Comparison of ENCODE assay signal across 27 cellular contexts in the genomic region with DNA sequence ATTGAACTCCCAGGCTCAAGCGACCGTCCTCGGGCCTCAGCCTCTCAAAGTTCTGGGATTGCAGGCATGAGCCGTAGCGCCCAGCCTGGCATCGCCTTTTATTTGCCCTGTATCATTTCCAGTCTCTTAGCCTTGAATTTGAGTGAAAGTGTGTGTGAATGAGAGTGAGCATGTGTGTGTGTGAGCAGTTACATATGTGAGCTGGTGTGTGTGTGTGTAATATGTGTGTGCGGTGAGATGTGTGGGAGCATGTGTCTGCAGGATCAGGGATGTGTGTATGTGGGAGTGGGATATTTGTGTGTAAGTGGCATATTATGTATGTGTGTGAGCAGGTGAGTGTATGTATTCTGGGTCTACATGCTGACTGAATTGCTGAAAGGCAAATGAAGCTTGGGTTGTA.
"Had no signal": no experiment of that assay in that cellular context is flagged by ENCODE, and none has a peak within 500 bp of the region (broad histone marks: within the 10 kb centered on the region; RNA-seq: fewer than 3 reads in every experiment).

No MANE protein-coding gene starts in this region.

- DNase-seq: cerebellar nuclear complex; cortex of kidney; dorsolateral prefrontal cortex; effector CD4-positive, alpha-beta T cell; endodermal cell; foreskin fibroblast; heart left ventricle; left cardiac atrium; left lung; mesenchymal stem cell; naive thymus-derived CD4-positive, alpha-beta T cell; occipital lobe; right lobe of liver; small intestine; stimulated activated CD4-positive, alpha-beta T cell treated with anti-CD3 and anti-CD28 coated beads, Interleukin-15, amount 100 ng/mL, for 24 hours; stimulated activated CD4-positive, alpha-beta T cell treated with anti-CD3 and anti-CD28 coated beads, Interleukin-2, amount 100 ng/mL, for 48 hours; stimulated activated naive B cell treated with anti-CD40 and anti-IgM and Interleukin-4, amounts not matched to agents 10 μg/mL and 1 μg/mL and 100 μg/mL, for 72 hours had no signal

- H3K9me3 Mint-ChIP-seq: endodermal cell; mesothelial cell of epicardium; nephron; stimulated activated naive B cell treated with anti-CD40 and anti-IgM and Interleukin-4, amounts not matched to agents 10 μg/mL and 1 μg/mL and 100 μg/mL, for 72 hours; stimulated activated naive CD8-positive, alpha-beta T cell treated with anti-CD3 and anti-CD28 coated beads, Interleukin-15, Interleukin-2, amounts not matched to agents 100 ng/mL and 50 ng/mL, for 24 hours had no signal

- H3K27ac Mint-ChIP-seq: endodermal cell; mesothelial cell of epicardium; nephron; stimulated activated naive B cell treated with anti-CD40 and anti-IgM and Interleukin-4, amounts not matched to agents 10 μg/mL and 1 μg/mL and 100 μg/mL, for 72 hours; stimulated activated naive CD8-positive, alpha-beta T cell treated with anti-CD3 and anti-CD28 coated beads, Interleukin-15, Interleukin-2, amounts not matched to agents 100 ng/mL and 50 ng/mL, for 24 hours had no signal

- H3K27me3 ChIP-seq: dorsolateral prefrontal cortex, gastroesophageal sphincter, heart left ventricle, hepatocyte, pancreas, right lobe of liver, tibial nerve had no signal

- H3K9me3 ChIP-seq: gastroesophageal sphincter, heart left ventricle, left lung, pancreas, right lobe of liver, thoracic aorta, tibial nerve had no signal

- H3K27ac ChIP-seq: epithelial cell of prostate, gastroesophageal sphincter, hepatocyte, left lung, pancreas, right lobe of liver, thoracic aorta, tibial nerve had no signal

- H3K4me3 Mint-ChIP-seq: endodermal cell; mesothelial cell of epicardium; naive thymus-derived CD4-positive, alpha-beta T cell; nephron; stimulated activated naive B cell treated with anti-CD40 and anti-IgM and Interleukin-4, amounts not matched to agents 10 μg/mL and 1 μg/mL and 100 μg/mL, for 72 hours; stimulated activated naive CD8-positive, alpha-beta T cell treated with anti-CD3 and anti-CD28 coated beads, Interleukin-15, Interleukin-2, amounts not matched to agents 100 ng/mL and 50 ng/mL, for 24 hours had no signal

- H3K27me3 Mint-ChIP-seq: stimulated activated naive B cell treated with anti-CD40 and anti-IgM and Interleukin-4, amounts not matched to agents 10 μg/mL and 1 μg/mL and 100 μg/mL, for 72 hours; stimulated activated naive CD8-positive, alpha-beta T cell treated with anti-CD3 and anti-CD28 coated beads, Interleukin-15, Interleukin-2, amounts not matched to agents 100 ng/mL and 50 ng/mL, for 24 hours had no signal

- H3K36me3 ChIP-seq: left lung, pancreas, right lobe of liver, thoracic aorta had no signal

- H2AFZ ChIP-seq: hepatocyte had no signal

- H3K4me2 ChIP-seq: hepatocyte had no signal

- ATAC-seq: esophagus mucosa; gastroesophageal sphincter; heart left ventricle; left cardiac atrium; left lung; naive thymus-derived CD4-positive, alpha-beta T cell; pancreas; right lobe of liver; stimulated activated naive B cell treated with anti-CD40 and anti-IgM and Interleukin-4, amounts not matched to agents 10 μg/mL and 1 μg/mL and 100 μg/mL, for 72 hours had no signal

- H3K4me3 ChIP-seq: gastroesophageal sphincter, heart left ventricle, hepatocyte, left lung, pancreas, right lobe of liver, thoracic aorta, tibial nerve had no signal
